In the genomic region with DNA sequence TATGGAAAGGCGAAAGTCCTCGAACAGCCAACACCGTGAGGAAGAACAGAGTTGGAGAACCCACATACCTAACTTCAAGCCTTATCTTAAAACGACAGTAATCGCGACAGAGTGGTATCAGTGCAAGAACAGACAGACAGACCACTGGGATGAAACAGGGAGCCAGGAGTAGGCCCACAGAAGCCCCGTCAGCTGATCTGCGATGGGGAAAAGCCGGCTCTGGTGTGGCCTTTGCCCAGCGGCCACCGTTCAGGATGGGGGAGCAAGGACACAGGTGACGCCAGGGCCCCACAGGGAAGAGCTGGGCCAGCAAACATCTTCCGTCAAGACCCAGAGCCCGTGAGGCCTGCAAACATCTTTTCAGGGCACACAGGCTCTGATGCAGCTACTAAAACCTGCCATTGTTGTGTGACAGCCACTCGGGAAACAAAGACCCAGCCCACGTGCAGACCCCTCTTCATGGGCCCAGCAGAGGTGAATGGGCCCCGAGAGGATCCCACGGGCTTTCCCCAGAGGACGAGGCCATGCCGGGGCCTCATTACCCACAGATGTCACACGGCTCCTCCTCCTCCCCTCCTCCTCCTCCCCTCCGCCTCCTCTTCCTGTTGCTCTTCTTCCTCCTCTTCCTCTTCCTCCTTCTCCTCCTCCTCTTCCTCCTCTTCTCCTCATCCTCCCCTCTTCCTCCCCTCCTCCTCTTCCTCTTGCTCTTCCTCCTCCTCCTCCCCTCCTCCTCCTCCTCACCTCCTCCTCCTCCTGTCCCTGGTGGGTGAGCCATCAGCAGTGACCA, we compare ENCODE assay signal across 1 cellular context.
A peak's percentile ranks its signal among the peaks of the same experiment; 100 is the strongest.
TF ChIP-seq lines count a peak whose summit lies in the region.

No MANE protein-coding gene starts in this region.

TF ChIP-seq in K562, 482 proteins besides CTCF, POLR2A, EP300 and RAD21 (continued from another document):
- TF ChIP-seq SREBF1 (IDR thresholded peaks at IDR 0.05; ENCODE audit: borderline replicate concordance, low read depth, low read length) (no peak), SPI1 (IDR thresholded peaks at IDR 0.05; ENCODE audit: borderline replicate concordance, low read depth, low read length) (no peak), MTA3 (IDR thresholded peaks at IDR 0.05; ENCODE audit: borderline replicate concordance) (0 out of 2 replicates have a peak, but pooled peaks have one; percentile 65), HDAC1 (IDR thresholded peaks at IDR 0.05) (peak in 1 of 2 experiments; percentile 55; a peak in 1 of 4 replicates)
- TF ChIP-seq, protein P1, sequence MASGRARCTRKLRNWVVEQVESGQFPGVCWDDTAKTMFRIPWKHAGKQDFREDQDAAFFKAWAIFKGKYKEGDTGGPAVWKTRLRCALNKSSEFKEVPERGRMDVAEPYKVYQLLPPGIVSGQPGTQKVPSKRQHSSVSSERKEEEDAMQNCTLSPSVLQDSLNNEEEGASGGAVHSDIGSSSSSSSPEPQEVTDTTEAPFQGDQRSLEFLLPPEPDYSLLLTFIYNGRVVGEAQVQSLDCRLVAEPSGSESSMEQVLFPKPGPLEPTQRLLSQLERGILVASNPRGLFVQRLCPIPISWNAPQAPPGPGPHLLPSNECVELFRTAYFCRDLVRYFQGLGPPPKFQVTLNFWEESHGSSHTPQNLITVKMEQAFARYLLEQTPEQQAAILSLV (tag; IDR thresholded peaks at IDR 0.05): no peak
